ENCODE assay signal across 9 cellular contexts in genomic region chr17:5049314-5049819, GRCh38. TPM values are rescaled to one million over a fixed set of nuclear protein-coding genes. Genes with fewer than 3 reads are reported as not detected.
A peak's percentile ranks its signal among the peaks of the same experiment; 100 is the strongest.
DNase-seq lines count a peak whose midpoint lies in the region; ATAC-seq and TF ChIP-seq lines count a peak whose summit lies in the region.
"Had no signal": no experiment of that assay in that cellular context is flagged by ENCODE, and none has a peak within 500 bp of the region (broad histone marks: within the 10 kb centered on the region; RNA-seq: fewer than 3 reads in every experiment).

No MANE protein-coding gene starts in this region.

- DNase-seq in HFFc6 (no peak), left ventricle myocardium inferior (no peak), EL (no peak)
- DNase-seq in activated T-cell treated with anti-CD3 and anti-CD28 coated beads, Interleukin-2, amount 50 U/mL, for 24 hours: peak; percentile 54
- DNase-seq in stimulated activated CD4-positive, alpha-beta T cell treated with anti-CD3 and anti-CD28 coated beads, Interleukin-4, amount 100 ng/mL, for 24 hours: peak; percentile 45
- DNase-seq: NCI-H526 had no signal

- H3K27me3 ChIP-seq in left ventricle myocardium inferior (ENCODE audit: low read depth): no peaks in the 10 kb centered on the region

- H3K27ac Mint-ChIP-seq in HFFc6: peak overlapping the region; percentile 30; the same call in 1 of the 2 replicates
- peak overlapping the region; percentile 87 for H3K27ac Mint-ChIP-seq in activated T-cell treated with anti-CD3 and anti-CD28 coated beads, Interleukin-2, amount 50 U/mL, for 24 hours

- peaks cover 11% of the 10 kb centered on the region for H3K27me3 Mint-ChIP-seq in HFFc6 (ENCODE audit: insufficient read depth)
- no peaks in the 10 kb centered on the region for H3K27me3 Mint-ChIP-seq in activated T-cell treated with anti-CD3 and anti-CD28 coated beads, Interleukin-2, amount 50 U/mL, for 24 hours

- H3K4me3 ChIP-seq in left ventricle myocardium inferior: no peak overlapping the region

- H3K36me3 Mint-ChIP-seq in HFFc6 (ENCODE audit: low read depth): no peaks in the 10 kb centered on the region
- no peaks in the 10 kb centered on the region for H3K36me3 Mint-ChIP-seq in activated T-cell treated with anti-CD3 and anti-CD28 coated beads, Interleukin-2, amount 50 U/mL, for 24 hours (ENCODE audit: low read depth)

- no peaks in the 10 kb centered on the region for H3K36me3 ChIP-seq in left ventricle myocardium inferior

- intact Hi-C loops in left ventricle myocardium inferior (cut with micrococcal nuclease): no loop called here

- peaks cover 10% of the 10 kb centered on the region for H3K4me1 ChIP-seq in left ventricle myocardium inferior

- TF ChIP-seq CTCF in HFFc6 (IDR thresholded peaks at IDR 0.05) (no peak), left ventricle myocardium inferior (IDR thresholded peaks at IDR 0.05; ENCODE audit: borderline replicate concordance) (no peak)

- ATAC-seq in GM21576 (IDR thresholded peaks at IDR 0.05; ENCODE audit: unreplicated experiment): no peak
- ATAC-seq in GM19397 (IDR thresholded peaks at IDR 0.05; ENCODE audit: unreplicated experiment): no peak
- no peak for ATAC-seq in GM18873 (IDR thresholded peaks at IDR 0.05; ENCODE audit: low FRiP score, unreplicated experiment)

- H3K4me1 Mint-ChIP-seq in HFFc6 (ENCODE audit: low read depth): peaks cover 7% of the 10 kb centered on the region
- H3K4me1 Mint-ChIP-seq in activated T-cell treated with anti-CD3 and anti-CD28 coated beads, Interleukin-2, amount 50 U/mL, for 24 hours (ENCODE audit: low read depth): peaks cover 45% of the 10 kb centered on the region

- no peak overlapping the region for H3K4me3 Mint-ChIP-seq in HFFc6
- no peak overlapping the region for H3K4me3 Mint-ChIP-seq in activated T-cell treated with anti-CD3 and anti-CD28 coated beads, Interleukin-2, amount 50 U/mL, for 24 hours

- peak overlapping the region; percentile 75 for H3K27ac ChIP-seq in left ventricle myocardium inferior (replicated peaks)

- no peaks in the 10 kb centered on the region for H3K9me3 ChIP-seq in left ventricle myocardium inferior (replicated peaks)

- no peaks in the 10 kb centered on the region for H3K9me3 Mint-ChIP-seq in HFFc6
- no peaks in the 10 kb centered on the region for H3K9me3 Mint-ChIP-seq in activated T-cell treated with anti-CD3 and anti-CD28 coated beads, Interleukin-2, amount 50 U/mL, for 24 hours

RNA-seq across cellular contexts. Expression of gene SLC52A1, which starts 14.1 kb away (rescaled TPM):
- under 1 TPM in 1 of 6 experiments, not detected in 5; 0.12 TPM for total RNA-seq in HFFc6 (2021; fragmentation: NEBNext Ultra II Directional; extraction: Animal tissue kit (Norgen Biotek cat#: 25700))
- total RNA-seq in left ventricle myocardium inferior: not detected

RNA-seq across cellular contexts. Expression of gene ZFP3, which starts 28.9 kb away (rescaled TPM):
- under 1 TPM in 5 of 6 experiments, not detected in 1; 0.09 to 0.19 (median 0.13) TPM for total RNA-seq in HFFc6 (2021; fragmentation: NEBNext Ultra II Directional; extraction: Animal tissue kit (Norgen Biotek cat#: 25700))
- total RNA-seq in left ventricle myocardium inferior: 11.0 TPM

RNA-seq across cellular contexts. Expression of gene KIF1C, which starts 51.6 kb away (rescaled TPM):
- 100 to 1,000 TPM; 174 to 200 (median 178) TPM for total RNA-seq in HFFc6 (2021; fragmentation: NEBNext Ultra II Directional; extraction: Animal tissue kit (Norgen Biotek cat#: 25700))
- 686 TPM for total RNA-seq in left ventricle myocardium inferior

RNA-seq across cellular contexts. Expression of gene INCA1, which starts 52.0 kb away (rescaled TPM):
- 1 to 10 TPM in 4 of 6 experiments, under 1 TPM in 2; 0.66 to 1.5 (median 1.0) TPM for total RNA-seq in HFFc6 (2021; fragmentation: NEBNext Ultra II Directional; extraction: Animal tissue kit (Norgen Biotek cat#: 25700))
- 3.1 TPM for total RNA-seq in left ventricle myocardium inferior

Comparison
In these comparisons a context has a peak if more than half of its experiments do, and no peak if none do; other contexts are left out.
1. DNase-seq: peak in activated T-cell treated with anti-CD3 and anti-CD28 coated beads, Interleukin-2, amount 50 U/mL, for 24 hours (single experiment) and stimulated activated CD4-positive, alpha-beta T cell treated with anti-CD3 and anti-CD28 coated beads, Interleukin-4, amount 100 ng/mL, for 24 hours (single experiment); none in HFFc6 (single experiment), left ventricle myocardium inferior (single experiment) and EL (single experiment).
2. RNA of gene ZFP3, which starts 28.9 kb away (total RNA-seq): 11.0 TPM in left ventricle myocardium inferior (single experiment); 0.09 to 0.19 TPM in HFFc6; every median in the first group is over 10 times any median in the second.